In the genomic region with DNA sequence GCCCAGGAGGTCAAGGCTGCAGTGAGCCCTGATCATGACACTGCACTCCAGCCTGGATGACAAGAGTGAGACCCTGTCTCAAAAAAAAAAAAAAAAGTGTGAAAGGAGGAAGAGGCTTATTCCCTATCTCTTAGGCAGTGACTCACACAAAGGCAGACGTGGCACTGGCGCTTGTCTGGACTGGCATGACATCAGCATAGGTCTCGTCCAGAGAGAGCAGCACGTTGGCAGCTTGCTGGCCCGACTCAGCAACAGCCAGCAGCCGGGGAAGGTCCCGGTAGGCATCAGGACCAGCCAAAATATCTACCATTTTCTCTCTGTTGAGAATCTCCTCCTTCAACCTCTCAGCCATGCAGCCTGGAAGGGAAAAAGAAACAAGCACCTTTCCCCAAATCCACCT, we compare ENCODE assay signal across 1 cellular context.
TF ChIP-seq lines count a peak whose summit lies in the region.

No MANE protein-coding gene starts in this region.

TF ChIP-seq in SK-N-SH treated with all-trans-retinoic acid at 6 μM for 48 hours, 23 proteins besides CTCF, POLR2A, EP300 and RAD21 (continued from another document):
- TF ChIP-seq, protein P1, sequence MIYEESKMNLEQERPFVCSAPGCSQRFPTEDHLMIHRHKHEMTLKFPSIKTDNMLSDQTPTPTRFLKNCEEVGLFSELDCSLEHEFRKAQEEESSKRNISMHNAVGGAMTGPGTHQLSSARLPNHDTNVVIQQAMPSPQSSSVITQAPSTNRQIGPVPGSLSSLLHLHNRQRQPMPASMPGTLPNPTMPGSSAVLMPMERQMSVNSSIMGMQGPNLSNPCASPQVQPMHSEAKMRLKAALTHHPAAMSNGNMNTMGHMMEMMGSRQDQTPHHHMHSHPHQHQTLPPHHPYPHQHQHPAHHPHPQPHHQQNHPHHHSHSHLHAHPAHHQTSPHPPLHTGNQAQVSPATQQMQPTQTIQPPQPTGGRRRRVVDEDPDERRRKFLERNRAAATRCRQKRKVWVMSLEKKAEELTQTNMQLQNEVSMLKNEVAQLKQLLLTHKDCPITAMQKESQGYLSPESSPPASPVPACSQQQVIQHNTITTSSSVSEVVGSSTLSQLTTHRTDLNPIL (CRISPR knock-in tag; IDR thresholded peaks at IDR 0.05; ENCODE audit: low read depth), result no peak
- TF ChIP-seq ZNF565 (CRISPR knock-in tag; conservative IDR thresholded peaks at IDR 0.05; ENCODE audit: low read depth) (no peak), RARB (CRISPR knock-in tag; IDR thresholded peaks at IDR 0.05) (no peak), TCF4 (CRISPR knock-in tag; IDR thresholded peaks at IDR 0.05; ENCODE audit: borderline replicate concordance) (no peak), ZNF70 (CRISPR knock-in tag; IDR thresholded peaks at IDR 0.05) (no peak), PPARA (CRISPR knock-in tag; IDR thresholded peaks at IDR 0.05; ENCODE audit: borderline replicate concordance) (no peak), BACH2 (CRISPR knock-in tag; IDR thresholded peaks at IDR 0.05; ENCODE audit: borderline replicate concordance) (no peak), ARNTL (CRISPR knock-in tag; IDR thresholded peaks at IDR 0.05; ENCODE audit: borderline replicate concordance, low read depth) (no peak), ZNF8 (CRISPR knock-in tag; IDR thresholded peaks at IDR 0.05) (no peak), GLIS3 (CRISPR knock-in tag; IDR thresholded peaks at IDR 0.05) (no peak), ISL1 (CRISPR knock-in tag; IDR thresholded peaks at IDR 0.05) (no peak)
- TF ChIP-seq, protein P2, sequence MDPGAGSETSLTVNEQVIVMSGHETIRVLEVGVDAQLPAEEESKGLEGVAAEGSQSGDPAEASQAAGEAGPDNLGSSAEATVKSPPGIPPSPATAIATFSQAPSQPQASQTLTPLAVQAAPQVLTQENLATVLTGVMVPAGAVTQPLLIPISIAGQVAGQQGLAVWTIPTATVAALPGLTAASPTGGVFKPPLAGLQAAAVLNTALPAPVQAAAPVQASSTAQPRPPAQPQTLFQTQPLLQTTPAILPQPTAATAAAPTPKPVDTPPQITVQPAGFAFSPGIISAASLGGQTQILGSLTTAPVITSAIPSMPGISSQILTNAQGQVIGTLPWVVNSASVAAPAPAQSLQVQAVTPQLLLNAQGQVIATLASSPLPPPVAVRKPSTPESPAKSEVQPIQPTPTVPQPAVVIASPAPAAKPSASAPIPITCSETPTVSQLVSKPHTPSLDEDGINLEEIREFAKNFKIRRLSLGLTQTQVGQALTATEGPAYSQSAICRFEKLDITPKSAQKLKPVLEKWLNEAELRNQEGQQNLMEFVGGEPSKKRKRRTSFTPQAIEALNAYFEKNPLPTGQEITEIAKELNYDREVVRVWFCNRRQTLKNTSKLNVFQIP (CRISPR knock-in tag; IDR thresholded peaks at IDR 0.05; ENCODE audit: borderline replicate concordance, low read depth), result no peak
- TF ChIP-seq, protein P3, sequence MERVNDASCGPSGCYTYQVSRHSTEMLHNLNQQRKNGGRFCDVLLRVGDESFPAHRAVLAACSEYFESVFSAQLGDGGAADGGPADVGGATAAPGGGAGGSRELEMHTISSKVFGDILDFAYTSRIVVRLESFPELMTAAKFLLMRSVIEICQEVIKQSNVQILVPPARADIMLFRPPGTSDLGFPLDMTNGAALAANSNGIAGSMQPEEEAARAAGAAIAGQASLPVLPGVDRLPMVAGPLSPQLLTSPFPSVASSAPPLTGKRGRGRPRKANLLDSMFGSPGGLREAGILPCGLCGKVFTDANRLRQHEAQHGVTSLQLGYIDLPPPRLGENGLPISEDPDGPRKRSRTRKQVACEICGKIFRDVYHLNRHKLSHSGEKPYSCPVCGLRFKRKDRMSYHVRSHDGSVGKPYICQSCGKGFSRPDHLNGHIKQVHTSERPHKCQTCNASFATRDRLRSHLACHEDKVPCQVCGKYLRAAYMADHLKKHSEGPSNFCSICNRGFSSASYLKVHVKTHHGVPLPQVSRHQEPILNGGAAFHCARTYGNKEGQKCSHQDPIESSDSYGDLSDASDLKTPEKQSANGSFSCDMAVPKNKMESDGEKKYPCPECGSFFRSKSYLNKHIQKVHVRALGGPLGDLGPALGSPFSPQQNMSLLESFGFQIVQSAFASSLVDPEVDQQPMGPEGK (CRISPR knock-in tag; IDR thresholded peaks at IDR 0.05; ENCODE audit: borderline replicate concordance), result no peak
TF ChIP-seq in SK-N-SH treated with all-trans-retinoic acid at 6 μM for 48 hours: peak in this region for 0.
